8 cellular contexts compared by ENCODE assay signal in the genomic region with DNA sequence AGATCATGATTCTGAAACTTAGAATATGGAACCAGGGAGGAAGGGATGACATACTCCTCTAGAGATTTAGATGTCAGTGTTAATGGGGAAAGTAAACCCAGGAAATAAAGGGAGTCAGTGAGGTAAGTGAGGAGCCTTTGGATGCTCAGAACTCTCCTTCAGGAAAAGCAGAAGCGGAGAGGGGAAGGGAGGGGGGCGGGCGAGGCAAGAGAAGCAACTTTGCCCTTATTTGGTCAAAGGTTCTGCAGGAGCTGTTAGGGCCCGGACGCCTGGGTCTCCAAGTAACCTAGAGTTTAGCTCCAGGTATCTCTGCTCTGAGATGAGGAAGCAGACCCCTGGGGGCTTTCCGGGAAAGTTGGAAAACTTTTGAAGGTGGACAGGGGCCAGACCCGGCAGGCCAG. TPM values are rescaled to one million over a fixed set of nuclear protein-coding genes. Genes with fewer than 3 reads are reported as not detected.
DNase-seq lines count a peak whose midpoint lies in the region; ATAC-seq and TF ChIP-seq lines count a peak whose summit lies in the region.

No MANE protein-coding gene starts in this region.

- TF ChIP-seq CTCF in epithelial cell of proximal tubule (conservative IDR thresholded peaks at IDR 0.05; ENCODE audit: low read depth, low read length) = no peak

- H3K27me3 ChIP-seq in SJCRH30 = no peaks in the 10 kb centered on the region
- no peaks in the 10 kb centered on the region for H3K27me3 ChIP-seq in rectal smooth muscle tissue (ENCODE audit: control insufficient read depth, insufficient read depth, low read length)

- H3K27ac ChIP-seq in SJCRH30 (peak overlapping the region; percentile 98), rectal smooth muscle tissue (ENCODE audit: low read depth, low read length) (peak overlapping the region; percentile 99)

- H3K4me1 ChIP-seq in SJCRH30 (peaks cover 12% of the 10 kb centered on the region), rectal smooth muscle tissue (ENCODE audit: control insufficient read depth, insufficient read depth, low read length) (peaks cover 23% of the 10 kb centered on the region)

- peak overlapping the region; percentile 34 for H3K9ac ChIP-seq in rectal smooth muscle tissue (ENCODE audit: low read length)

- peaks cover 40% of the 10 kb centered on the region for H3K36me3 ChIP-seq in SJCRH30
- peaks cover 35% of the 10 kb centered on the region for H3K36me3 ChIP-seq in rectal smooth muscle tissue (ENCODE audit: control insufficient read depth, insufficient read depth, low read length)

- ATAC-seq in GM19324 (IDR thresholded peaks at IDR 0.05; ENCODE audit: low FRiP score, unreplicated experiment) (no peak), HG03196 (IDR thresholded peaks at IDR 0.05; ENCODE audit: unreplicated experiment) (no peak)

- no peaks in the 10 kb centered on the region for H3K9me3 ChIP-seq in SJCRH30 (replicated peaks)

- H3K4me3 ChIP-seq in SJCRH30 (peak overlapping the region; percentile 96), epithelial cell of proximal tubule (ENCODE audit: low read depth, low read length) (peak overlapping the region; percentile 96), rectal smooth muscle tissue (ENCODE audit: low read length) (peak overlapping the region; percentile 98)

- DNase-seq in DMS53 (lab: John Stamatoyannopoulos, UW) = peak; percentile 47
- no peak for DNase-seq in DMS53 treated with DMSO at 0.1 percent for 48 hours (lab: John Stamatoyannopoulos, UW; ENCODE audit: unreplicated experiment)
- DNase-seq in SJCRH30 = no peak
- DNase-seq in epithelial cell of proximal tubule (ENCODE audit: low read depth) = no peak
- no peak for DNase-seq in occipital lobe (lab: John Stamatoyannopoulos, UW)

RNA-seq across cellular contexts. Expression of gene PFN1, which starts 1.3 kb away (rescaled TPM):
- total RNA-seq in SJCRH30 (2014; rRNA removed; shearing (Covaris generic)) = 1,061 and 1,115 TPM in 2 replicates
- total RNA-seq in epithelial cell of proximal tubule (1,802 and 2,074 TPM in 2 replicates), occipital lobe (53.0 TPM)

RNA-seq across cellular contexts. Expression of gene ENO3, which starts 3.9 kb away (rescaled TPM):
- 124 and 129 TPM in 2 replicates for total RNA-seq in SJCRH30 (2014; rRNA removed; shearing (Covaris generic))
- 0.43 and 2.0 TPM in 2 replicates for total RNA-seq in epithelial cell of proximal tubule
- total RNA-seq in occipital lobe = 2.3 TPM

RNA-seq across cellular contexts. Expression of gene RNF167, which starts 6.9 kb away (rescaled TPM):
- total RNA-seq in SJCRH30 (2014; rRNA removed; shearing (Covaris generic)) = 35.7 and 38.7 TPM in 2 replicates
- total RNA-seq in epithelial cell of proximal tubule (49.0 and 55.1 TPM in 2 replicates), occipital lobe (10.3 TPM)

RNA-seq across cellular contexts. Expression of gene SLC25A11, which starts 7.2 kb away (rescaled TPM):
- 43.9 and 45.3 TPM in 2 replicates for total RNA-seq in SJCRH30 (2014; rRNA removed; shearing (Covaris generic))
- total RNA-seq in epithelial cell of proximal tubule = 45.5 and 72.9 TPM in 2 replicates
- 44.6 TPM for total RNA-seq in occipital lobe

RNA-seq across cellular contexts. Expression of gene GP1BA, which starts 14.9 kb away (rescaled TPM):
- not detected in 2 replicates for total RNA-seq in SJCRH30 (2014; rRNA removed; shearing (Covaris generic))
- total RNA-seq in epithelial cell of proximal tubule = not detected in 2 replicates
- total RNA-seq in occipital lobe = not detected

Comparison
In these comparisons a context has a peak if more than half of its experiments do, and no peak if none do; other contexts are left out.
1. RNA of gene PFN1, which starts 1.3 kb away (total RNA-seq): 1,802 to 2,074 TPM in epithelial cell of proximal tubule and 1,061 to 1,115 TPM in SJCRH30; 53.0 TPM in occipital lobe (single experiment); every median in the first group is over 10 times any median in the second.
2. RNA of gene ENO3, which starts 3.9 kb away (total RNA-seq): 124 to 129 TPM in SJCRH30; 2.3 TPM in occipital lobe (single experiment) and 0.43 to 2.0 TPM in epithelial cell of proximal tubule; every median in the first group is over 10 times any median in the second.
3. Peak in every context shown above with its lines, with median percentiles within 50 percentile points of each other: H3K4me3 ChIP-seq.